8 cellular contexts compared by ENCODE assay signal in the genomic region with DNA sequence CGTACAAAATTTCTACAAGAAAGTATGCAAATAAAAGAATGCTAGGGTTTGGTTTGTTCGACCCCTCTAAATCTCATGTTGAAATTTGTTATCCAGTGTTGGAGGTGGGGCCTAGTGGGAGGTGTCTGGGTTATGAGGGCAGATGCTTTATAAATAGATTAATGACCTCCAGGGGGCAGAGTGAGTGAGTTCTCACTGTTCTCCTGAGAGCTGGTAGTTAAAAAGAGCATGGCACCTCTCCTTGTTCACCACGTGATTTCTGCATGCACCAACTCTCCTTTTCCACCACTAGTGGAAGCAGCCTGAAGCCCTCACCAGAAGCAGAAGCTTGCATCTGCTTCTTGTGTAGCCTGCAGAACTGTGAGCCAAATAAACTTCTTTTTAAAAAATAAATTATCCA. TPM values are rescaled to one million over a fixed set of nuclear protein-coding genes. Genes with fewer than 3 reads are reported as not detected.
DNase-seq lines count a peak whose midpoint lies in the region; ATAC-seq, FAIRE-seq and TF ChIP-seq lines count a peak whose summit lies in the region.

No MANE protein-coding gene starts in this region.

- H3K27me3 Mint-ChIP-seq in progenitor cell of endocrine pancreas: no peaks in the 10 kb centered on the region
- peaks cover 0 to 2% of the 10 kb centered on the region in 2 donors for H3K27me3 Mint-ChIP-seq in T-cell

- H3K27ac Mint-ChIP-seq in progenitor cell of endocrine pancreas (no peak overlapping the region), T-cell (no peak overlapping the region)

- H3K36me3 Mint-ChIP-seq in progenitor cell of endocrine pancreas (ENCODE audit: insufficient read depth) (no peaks in the 10 kb centered on the region), T-cell (no peaks in the 10 kb centered on the region)

- POLR2A ChIA-PET in T-cell (lab: Charles Lee): no interaction called here

- FAIRE-seq in GM18507 (lab: Jason Lieb, UNC): peak; percentile 70

- TF ChIP-seq CTCF in 22Rv1 (IDR thresholded peaks at IDR 0.05) (peak; percentile 68), progenitor cell of endocrine pancreas (IDR thresholded peaks at IDR 0.05; ENCODE audit: unreplicated experiment) (peak; percentile 28)

- no peak overlapping the region for H3K27ac ChIP-seq in 22Rv1

- peaks cover 19% of the 10 kb centered on the region for H3K4me1 Mint-ChIP-seq in progenitor cell of endocrine pancreas (ENCODE audit: low read depth)
- H3K4me1 Mint-ChIP-seq in T-cell: no peaks in the 10 kb centered on the region

- CTCF ChIA-PET in T-cell (lab: Charles Lee): no interaction called here

- H3K4me3 Mint-ChIP-seq in progenitor cell of endocrine pancreas (ENCODE audit: low read depth) (no peak overlapping the region), T-cell (no peak overlapping the region)

- H3K9me3 Mint-ChIP-seq in progenitor cell of endocrine pancreas (ENCODE audit: low read depth) (no peaks in the 10 kb centered on the region), T-cell (no peaks in the 10 kb centered on the region)

- DNase-seq in GM18507 (ENCODE audit: extremely low spot score, insufficient read length, low read depth) (no peak), NAMALWA (ENCODE audit: low spot score) (peak; percentile 95), amniotic epithelial cell (ENCODE audit: low read depth) (peak; percentile 25), progenitor cell of endocrine pancreas (ENCODE audit: low spot score, unreplicated experiment) (no peak), T-cell (no peak), DMS114 treated with DMSO at 0.1 percent for 48 hours (lab: John Stamatoyannopoulos, UW; ENCODE audit: unreplicated experiment) (no peak)

- ATAC-seq in HG02763 (IDR thresholded peaks at IDR 0.05; ENCODE audit: unreplicated experiment) (peak; percentile 62), T-cell (replicated peaks in 1 of 4) (no peak)

RNA-seq across cellular contexts. Expression of gene FAM170A, which starts 50.4 kb away (rescaled TPM):
- total RNA-seq in progenitor cell of endocrine pancreas (0.24 TPM in 1 of 2 replicates, not detected in the other), T-cell (under 1 TPM in 1 of 5 donors, not detected in 4; 0.32 TPM)

Comparison
In these comparisons a context has a peak if more than half of its experiments do, and no peak if none do; other contexts are left out.
1. DNase-seq: peak in NAMALWA (single experiment) and amniotic epithelial cell (single experiment); none in GM18507 (single experiment), progenitor cell of endocrine pancreas (single experiment), T-cell (0 of 34) and DMS114 treated with DMSO at 0.1 percent for 48 hours (single experiment).